In the genomic region with DNA sequence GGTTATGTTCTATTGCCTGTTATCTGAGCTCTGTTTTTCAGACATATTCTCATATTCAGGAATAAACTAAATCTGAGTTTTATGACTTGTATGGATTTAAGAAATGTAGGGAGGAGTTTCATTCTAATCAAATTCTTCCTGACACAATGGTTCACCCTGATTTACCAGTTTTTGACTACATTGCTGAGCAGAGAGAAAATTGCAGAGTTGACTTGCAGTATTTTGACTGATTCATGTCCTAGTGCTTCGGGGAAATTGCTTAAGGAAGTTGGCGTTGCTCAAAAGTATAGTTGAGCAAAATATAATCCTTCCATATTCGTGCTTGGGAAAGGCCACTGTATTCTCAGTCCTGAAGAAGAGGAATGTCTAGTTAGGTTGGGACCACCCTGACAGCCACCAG, we compare ENCODE assay signal across 10 cellular contexts. TPM values are rescaled to one million over a fixed set of nuclear protein-coding genes. Genes with fewer than 3 reads are reported as not detected.
DNase-seq lines count a peak whose midpoint lies in the region; ATAC-seq, FAIRE-seq and TF ChIP-seq lines count a peak whose summit lies in the region.
"Had no signal": no experiment of that assay in that cellular context is flagged by ENCODE, and none has a peak within 500 bp of the region (broad histone marks: within the 10 kb centered on the region; RNA-seq: fewer than 3 reads in every experiment).

No MANE protein-coding gene starts in this region.

- peak in 1 of 3 donors; percentile 6 for DNase-seq in CD4-positive, CD25-positive, alpha-beta regulatory T cell
- no peak for DNase-seq in Karpas-422
- peak; percentile 57 for DNase-seq in bronchial epithelial cell (ENCODE audit: low read depth)
- no peak for DNase-seq in neural crest cell (ENCODE audit: low read depth, low spot score)
- DNase-seq in central memory CD4-positive, alpha-beta T cell = no peak
- no peak for DNase-seq in kidney
- no peak for DNase-seq in SK-N-DZ (ENCODE audit: low spot score)
- DNase-seq: activated naive CD4-positive, alpha-beta T cell treated with Interleukin-2 at 50 U/mL for 16 hours; stimulated activated naive CD4-positive, alpha-beta T cell had no signal

- no peaks in the 10 kb centered on the region for H3K9me2 ChIP-seq in Karpas-422 (replicated peaks; ENCODE audit: insufficient read depth, low read length)

- H4K20me1 ChIP-seq in Karpas-422 (ENCODE audit: insufficient read depth, low read depth, low read length) = peaks cover 3% of the 10 kb centered on the region; the same call in 1 of the 2 replicates

- intact Hi-C loops in kidney (cut with DNase I) = no loop called here

- H3K4me3 Mint-ChIP-seq in CD4-positive, CD25-positive, alpha-beta regulatory T cell = peak overlapping the region; percentile 99 to 100 (median 100)
- peak overlapping the region; percentile 98 for H3K4me3 Mint-ChIP-seq in neural crest cell

- H3K79me2 ChIP-seq in Karpas-422 (ENCODE audit: low read length) = peaks cover 36% of the 10 kb centered on the region

- H3K27me3 ChIP-seq in CD4-positive, CD25-positive, alpha-beta regulatory T cell (ENCODE audit: control insufficient read depth, insufficient read depth, low read length) = no peaks in the 10 kb centered on the region
- H3K27me3 ChIP-seq in Karpas-422 (ENCODE audit: low read length) (no peaks in the 10 kb centered on the region), bronchial epithelial cell (ENCODE audit: control insufficient read depth, insufficient read depth, low read length) (no peaks in the 10 kb centered on the region)

- H3K4me1 Mint-ChIP-seq in CD4-positive, CD25-positive, alpha-beta regulatory T cell = peaks cover 23 to 40% (median 31%) of the 10 kb centered on the region in 4 donors
- peaks cover 34% of the 10 kb centered on the region for H3K4me1 Mint-ChIP-seq in neural crest cell

- peaks cover 5% of the 10 kb centered on the region for H3K36me3 ChIP-seq in CD4-positive, CD25-positive, alpha-beta regulatory T cell (ENCODE audit: control insufficient read depth, insufficient read depth, low read length)
- H3K36me3 ChIP-seq in Karpas-422 (ENCODE audit: insufficient read depth, low read length) (peaks cover 18% of the 10 kb centered on the region), bronchial epithelial cell (ENCODE audit: control insufficient read depth, insufficient read depth, low read length) (no peaks in the 10 kb centered on the region), kidney (ENCODE audit: control insufficient read depth in 1 of 2, insufficient read depth in 2 of 2, low read length in 2 of 2) (peaks cover 0 to 4% of the 10 kb centered on the region in 2 donors)

- peaks cover 0 to 2% (median 0%) of the 10 kb centered on the region in 7 donors for H3K9me3 Mint-ChIP-seq in CD4-positive, CD25-positive, alpha-beta regulatory T cell
- H3K9me3 Mint-ChIP-seq in neural crest cell = no peaks in the 10 kb centered on the region

- H3K36me3 Mint-ChIP-seq in CD4-positive, CD25-positive, alpha-beta regulatory T cell = peaks cover 4% of the 10 kb centered on the region
- H3K36me3 Mint-ChIP-seq in neural crest cell (ENCODE audit: low read depth) = peaks cover 3% of the 10 kb centered on the region

- H3K4me2 ChIP-seq in Karpas-422 (ENCODE audit: low read depth, low read length, poor library complexity, severe bottlenecking) = peak overlapping the region; percentile 86

- H3K9me3 ChIP-seq in CD4-positive, CD25-positive, alpha-beta regulatory T cell (ENCODE audit: control insufficient read depth in 2 of 2, low read length in 2 of 2) = no peaks in the 10 kb centered on the region
- H3K9me3 ChIP-seq in Karpas-422 (ENCODE audit: low read length) = no peaks in the 10 kb centered on the region
- H3K9me3 ChIP-seq in kidney (ENCODE audit: control insufficient read depth in 1 of 2, low read length in 2 of 2) = no peaks in the 10 kb centered on the region

- no peak for ATAC-seq in CD4-positive, CD25-positive, alpha-beta regulatory T cell (ENCODE audit: low read depth in 2 of 2)
- no peak for ATAC-seq in HG03354 (IDR thresholded peaks at IDR 0.05; ENCODE audit: poor library complexity, severe bottlenecking, unreplicated experiment)

- TF ChIP-seq CTCF in bronchial epithelial cell (IDR thresholded peaks at IDR 0.05; ENCODE audit: insufficient read depth, low read length, severe bottlenecking) = no peak
- no peak for TF ChIP-seq CTCF in neural crest cell (conservative IDR thresholded peaks at IDR 0.05)
- TF ChIP-seq CTCF in kidney (IDR thresholded peaks at IDR 0.05; ENCODE audit: borderline replicate concordance, extremely low read depth, insufficient read depth) = no peak

- peak overlapping the region; percentile 93 for H3K27ac ChIP-seq in CD4-positive, CD25-positive, alpha-beta regulatory T cell (ENCODE audit: insufficient read depth, low read length, poor library complexity, severe bottlenecking)
- peak overlapping the region; percentile 91 for H3K27ac ChIP-seq in Karpas-422 (ENCODE audit: low read length)
- no peak overlapping the region for H3K27ac ChIP-seq in kidney (ENCODE audit: low read depth in 2 of 2, low read length in 2 of 2)

- peaks cover 15% of the 10 kb centered on the region for H3K27me3 Mint-ChIP-seq in CD4-positive, CD25-positive, alpha-beta regulatory T cell
- peaks cover 4% of the 10 kb centered on the region for H3K27me3 Mint-ChIP-seq in neural crest cell (ENCODE audit: low read depth)

- FAIRE-seq in bronchial epithelial cell (lab: Jason Lieb, UNC) (no peak), kidney (lab: Jason Lieb, UNC) (no peak)

- H3K9ac ChIP-seq in Karpas-422 (ENCODE audit: low read length) = peak overlapping the region; percentile 91
- no peak overlapping the region for H3K9ac ChIP-seq in kidney (ENCODE audit: low read length in 2 of 2)

- peak overlapping the region in 2 of 3 donors; percentile 99 to 100 for H3K27ac Mint-ChIP-seq in CD4-positive, CD25-positive, alpha-beta regulatory T cell
- H3K27ac Mint-ChIP-seq in neural crest cell (ENCODE audit: unreplicated experiment) = no peak overlapping the region

- peak overlapping the region; percentile 96 for H3K4me3 ChIP-seq in CD4-positive, CD25-positive, alpha-beta regulatory T cell (ENCODE audit: low read depth, low read length)
- H3K4me3 ChIP-seq in Karpas-422 (ENCODE audit: low read length) (peak overlapping the region; percentile 89), bronchial epithelial cell (ENCODE audit: low read depth, low read length) (no peak overlapping the region), kidney (ENCODE audit: low read length in 2 of 2) (peak overlapping the region in 1 of 2 donors; percentile 79)

- H2AFZ ChIP-seq in Karpas-422 (ENCODE audit: low read length) = no peak overlapping the region

- peaks cover 28% of the 10 kb centered on the region for H3K4me1 ChIP-seq in CD4-positive, CD25-positive, alpha-beta regulatory T cell (ENCODE audit: control insufficient read depth, insufficient read depth, low read length, poor library complexity, severe bottlenecking)
- H3K4me1 ChIP-seq in Karpas-422 (ENCODE audit: low read length) = peaks cover 36% of the 10 kb centered on the region
- H3K4me1 ChIP-seq in kidney (ENCODE audit: control insufficient read depth in 1 of 2, insufficient read depth in 1 of 2, low read depth in 1 of 2, low read length in 2 of 2) = peaks cover 0 to 3% of the 10 kb centered on the region in 2 donors

RNA-seq across cellular contexts. Expression of gene TWF1, which starts 1.2 kb away (rescaled TPM):
- total RNA-seq in CD4-positive, CD25-positive, alpha-beta regulatory T cell = 65.7 TPM
- polyA plus RNA-seq in CD4-positive, CD25-positive, alpha-beta regulatory T cell = 10 to 100 TPM; 16.8 to 26.9 (median 19.8) TPM
- total RNA-seq in Karpas-422 (2014; rRNA removed; shearing (Covaris generic); ENCODE audit: low replicate concordance) = 29.9 and 62.2 TPM in 2 replicates
- total RNA-seq in bronchial epithelial cell (114 and 146 TPM in 2 replicates), neural crest cell (42.9 and 43.4 TPM in 2 replicates), kidney (75.0 TPM)
- 41.0 TPM for polyA plus RNA-seq in kidney (ENCODE audit: insufficient read depth, low read depth, low replicate concordance)
- 52.2 and 68.7 TPM in 2 replicates for polyA plus RNA-seq in SK-N-DZ (2014; cell fraction: cytosol; rRNA removed)
- 37.7 and 42.4 TPM in 2 replicates for polyA plus RNA-seq in SK-N-DZ (2014; cell fraction: nucleus; rRNA removed)

RNA-seq across cellular contexts. Expression of gene TMEM117, which starts 28.5 kb away (rescaled TPM):
- 4.7 TPM for total RNA-seq in CD4-positive, CD25-positive, alpha-beta regulatory T cell
- polyA plus RNA-seq in CD4-positive, CD25-positive, alpha-beta regulatory T cell = 1 to 10 TPM; 2.4 to 4.2 (median 3.1) TPM
- total RNA-seq in Karpas-422 (2014; rRNA removed; shearing (Covaris generic); ENCODE audit: low replicate concordance) = 1.2 and 13.3 TPM in 2 replicates
- 5.1 and 6.6 TPM in 2 replicates for total RNA-seq in bronchial epithelial cell
- 7.3 and 7.6 TPM in 2 replicates for total RNA-seq in neural crest cell
- total RNA-seq in kidney = 6.0 TPM
- polyA plus RNA-seq in kidney (ENCODE audit: insufficient read depth, low read depth, low replicate concordance) = 5.9 TPM
- 12.0 and 14.6 TPM in 2 replicates for polyA plus RNA-seq in SK-N-DZ (2014; cell fraction: cytosol; rRNA removed)
- polyA plus RNA-seq in SK-N-DZ (2014; cell fraction: nucleus; rRNA removed) = 8.9 and 14.2 TPM in 2 replicates

RNA-seq across cellular contexts. Expression of gene IRAK4, which starts 48.6 kb away (rescaled TPM):
- total RNA-seq in CD4-positive, CD25-positive, alpha-beta regulatory T cell = 56.7 TPM
- polyA plus RNA-seq in CD4-positive, CD25-positive, alpha-beta regulatory T cell = 10 to 100 TPM; 25.6 to 40.8 (median 30.0) TPM
- total RNA-seq in Karpas-422 (2014; rRNA removed; shearing (Covaris generic); ENCODE audit: low replicate concordance) = 31.0 and 53.6 TPM in 2 replicates
- total RNA-seq in bronchial epithelial cell (10.6 and 11.1 TPM in 2 replicates), neural crest cell (4.1 and 5.4 TPM in 2 replicates), kidney (29.7 TPM)
- polyA plus RNA-seq in kidney (ENCODE audit: insufficient read depth, low read depth, low replicate concordance) = 10.1 TPM
- polyA plus RNA-seq in SK-N-DZ (2014; cell fraction: cytosol; rRNA removed) = 7.4 and 9.6 TPM in 2 replicates
- polyA plus RNA-seq in SK-N-DZ (2014; cell fraction: nucleus; rRNA removed) = 5.5 and 11.8 TPM in 2 replicates

RNA-seq across cellular contexts. Expression of gene PUS7L, which starts 48.8 kb away (rescaled TPM):
- total RNA-seq in CD4-positive, CD25-positive, alpha-beta regulatory T cell = 16.1 TPM
- polyA plus RNA-seq in CD4-positive, CD25-positive, alpha-beta regulatory T cell = 10 to 100 TPM; 16.5 to 33.5 (median 27.3) TPM
- 9.9 and 32.2 TPM in 2 replicates for total RNA-seq in Karpas-422 (2014; rRNA removed; shearing (Covaris generic); ENCODE audit: low replicate concordance)
- 9.7 and 12.6 TPM in 2 replicates for total RNA-seq in bronchial epithelial cell
- total RNA-seq in neural crest cell = 7.8 and 10.6 TPM in 2 replicates
- total RNA-seq in kidney = 14.5 TPM
- 1.8 TPM for polyA plus RNA-seq in kidney (ENCODE audit: insufficient read depth, low read depth, low replicate concordance)
- 11.9 and 22.6 TPM in 2 replicates for polyA plus RNA-seq in SK-N-DZ (2014; cell fraction: cytosol; rRNA removed)
- 14.2 and 14.5 TPM in 2 replicates for polyA plus RNA-seq in SK-N-DZ (2014; cell fraction: nucleus; rRNA removed)

Comparison
In these comparisons a context has a peak if more than half of its experiments do, and no peak if none do; other contexts are left out.
1. H3K27ac ChIP-seq: peak in CD4-positive, CD25-positive, alpha-beta regulatory T cell (single experiment) and Karpas-422 (single experiment); none in kidney (0 of 2).